Comparison of ENCODE assay signal across 9 cellular contexts in genomic region chr1:180912211-180912800, GRCh38. TPM values are rescaled to one million over a fixed set of nuclear protein-coding genes. Genes with fewer than 3 reads are reported as not detected.
DNase-seq lines count a peak whose midpoint lies in the region; ATAC-seq, FAIRE-seq and TF ChIP-seq lines count a peak whose summit lies in the region.
"Had no signal": no experiment of that assay in that cellular context is flagged by ENCODE, and none has a peak within 500 bp of the region (broad histone marks: within the 10 kb centered on the region; RNA-seq: fewer than 3 reads in every experiment).

No MANE protein-coding gene starts in this region.

- DNase-seq in COLO668 (lab: John Stamatoyannopoulos, UW; ENCODE audit: unreplicated experiment) (peak; percentile 62), HTR-8/SVneo (ENCODE audit: insufficient read length, low spot score) (peak; percentile 55), dermis blood vessel endothelial cell (peak; percentile 35), lower lobe of right lung (no peak), tibial artery (peak; percentile 30 to 68), iPS-NIHi7 (ENCODE audit: extremely low spot score) (no peak), RCC 7860 (ENCODE audit: low spot score) (no peak)

- H3K27ac ChIP-seq in lower lobe of right lung (peak overlapping the region; percentile 84), tibial artery (peak overlapping the region; percentile 93)

- TF ChIP-seq CTCF in lower lobe of right lung (IDR thresholded peaks at IDR 0.05) (no peak), tibial artery (IDR thresholded peaks at IDR 0.05) (no peak)

- H3K4me1 ChIP-seq in lower lobe of right lung (peaks cover 12% of the 10 kb centered on the region), tibial artery (peaks cover 0 to 31% (median 14%) of the 10 kb centered on the region in 4 donors)

- ATAC-seq in lower lobe of right lung (peak; percentile 22 to 37), HG03457 (IDR thresholded peaks at IDR 0.05; ENCODE audit: unreplicated experiment) (no peak)
- ATAC-seq: K562 had no signal

- no peaks in the 10 kb centered on the region for H3K9me3 ChIP-seq in lower lobe of right lung
- no peaks in the 10 kb centered on the region for H3K9me3 ChIP-seq in tibial artery

- H3K36me3 ChIP-seq in lower lobe of right lung (peaks cover 7% of the 10 kb centered on the region), tibial artery (peaks cover 0 to 14% (median 12%) of the 10 kb centered on the region in 3 donors)

- intact Hi-C loops in lower lobe of right lung (cut with DNase I) (no loop called here), tibial artery (cut with DNase I; ENCODE audit: low total_unique reads) (no loop called here)

- FAIRE-seq in HTR-8/SVneo (lab: Jason Lieb, UNC) (no peak), RCC 7860 (lab: Jason Lieb, UNC) (no peak)
- FAIRE-seq: K562 had no signal

- H3K27me3 ChIP-seq in lower lobe of right lung (ENCODE audit: low read depth) = peaks cover 4% of the 10 kb centered on the region
- H3K27me3 ChIP-seq in tibial artery = no peaks in the 10 kb centered on the region

- H3K4me3 ChIP-seq in lower lobe of right lung (peak overlapping the region; percentile 70), tibial artery (peak overlapping the region; percentile 80 to 89)
- H3K4me3 ChIP-seq: K562 had no signal

RNA-seq across cellular contexts. Expression of gene KIAA1614, which starts 0.4 kb away (rescaled TPM):
- total RNA-seq in dermis blood vessel endothelial cell (5.9 and 6.1 TPM in 2 replicates), lower lobe of right lung (4.1 TPM)

Comparison
In these comparisons a context has a peak if more than half of its experiments do, and no peak if none do; other contexts are left out.
1. DNase-seq: peak in COLO668 (single experiment), HTR-8/SVneo (single experiment), dermis blood vessel endothelial cell (single experiment) and tibial artery (2 of 2); none in lower lobe of right lung (single experiment), iPS-NIHi7 (single experiment) and RCC 7860 (single experiment).